Comparison of ENCODE assay signal across 25 cellular contexts in genomic region chr19:6359517-6359916, GRCh38. TPM values are rescaled to one million over a fixed set of nuclear protein-coding genes. Genes with fewer than 3 reads are reported as not detected.
"Had no signal": no experiment of that assay in that cellular context is flagged by ENCODE, and none has a peak within 500 bp of the region (broad histone marks: within the 10 kb centered on the region; RNA-seq: fewer than 3 reads in every experiment).

No MANE protein-coding gene starts in this region.

- H3K9me3 Mint-ChIP-seq: activated B cell treated with CpG ODN at 0.5 μM for 24 hours; activated CD4-positive, alpha-beta memory T cell treated with anti-CD3 and anti-CD28 coated beads for 36 hours; naive thymus-derived CD4-positive, alpha-beta T cell had no signal

- H3K27me3 ChIP-seq: foreskin keratinocyte, left lung, neutrophil, ovary, testis, uterus had no signal

- DNase-seq: activated B cell treated with CpG ODN at 0.5 μM for 24 hours; activated CD4-positive, alpha-beta memory T cell treated with anti-CD3 and anti-CD28 coated beads for 36 hours; activated CD4-positive, alpha-beta T cell treated with anti-CD3 and anti-CD28 coated beads for 4 hours; activated naive CD4-positive, alpha-beta T cell; anterior cingulate cortex; dermis blood vessel endothelial cell; effector CD8-positive, alpha-beta T cell; foreskin keratinocyte; left lung; naive thymus-derived CD4-positive, alpha-beta T cell; ovary; stimulated activated CD4-positive, alpha-beta T cell treated with anti-CD3 and anti-CD28 coated beads, Interleukin-4, amount 100 ng/mL, for 1 hour; stimulated activated naive CD4-positive, alpha-beta T cell; T1000; testis; trophoblast cell; uterus had no signal

- H3K4me3 ChIP-seq: left lung, lung, ovary, prostate gland, testis, uterus had no signal

- H3K36me3 ChIP-seq: neutrophil, ovary, uterus had no signal

- H3K27ac Mint-ChIP-seq: activated B cell treated with CpG ODN at 0.5 μM for 24 hours; activated CD4-positive, alpha-beta memory T cell treated with anti-CD3 and anti-CD28 coated beads for 36 hours; brain had no signal

- H3K27ac ChIP-seq: foreskin keratinocyte, left lung, neutrophil, ovary, prostate gland, testis, uterus had no signal

- H3K4me3 Mint-ChIP-seq: activated B cell treated with CpG ODN at 0.5 μM for 24 hours; activated CD4-positive, alpha-beta memory T cell treated with anti-CD3 and anti-CD28 coated beads for 36 hours had no signal

- H3K4me1 ChIP-seq: foreskin keratinocyte, prostate gland, uterus had no signal

- FAIRE-seq: keratinocyte had no signal

- H3K9me3 ChIP-seq: left lung, neutrophil, ovary, prostate gland, testis, uterus had no signal

- H3K27me3 Mint-ChIP-seq: activated B cell treated with CpG ODN at 0.5 μM for 24 hours; activated CD4-positive, alpha-beta memory T cell treated with anti-CD3 and anti-CD28 coated beads for 36 hours; naive thymus-derived CD4-positive, alpha-beta T cell had no signal

- ATAC-seq: foreskin keratinocyte; left lung; naive thymus-derived CD4-positive, alpha-beta T cell had no signal

RNA-seq across cellular contexts. Expression of gene ACER1, which starts 26.1 kb away (rescaled TPM):
- total RNA-seq: activated B cell treated with CpG ODN at 0.5 μM for 24 hours, cardiac septum, dermis blood vessel endothelial cell, foreskin keratinocyte, glomerular endothelial cell, left lung, lung, mesenteric fat pad had no signal
